10 cellular contexts compared by ENCODE assay signal in the genomic region with DNA sequence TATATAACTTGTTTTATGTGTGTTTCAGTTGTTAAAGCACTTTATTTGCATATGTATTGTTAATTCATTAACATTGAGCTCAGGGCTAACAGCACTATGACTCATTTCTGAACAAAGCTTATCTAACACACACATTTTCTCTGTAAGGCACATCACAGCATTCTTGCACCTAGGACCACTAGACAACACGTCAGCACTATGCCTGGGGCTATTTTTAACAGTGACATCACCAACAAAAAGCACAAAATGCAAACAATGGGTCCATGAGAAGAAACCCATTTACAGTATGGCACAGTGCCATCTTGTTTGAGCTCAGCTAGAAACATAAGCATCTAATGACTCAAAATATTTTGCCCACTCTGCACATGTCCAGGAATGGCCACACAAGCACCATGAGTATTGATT.
DNase-seq lines count a peak whose midpoint lies in the region; ATAC-seq and FAIRE-seq lines count a peak whose summit lies in the region.
"Had no signal": no experiment of that assay in that cellular context is flagged by ENCODE, and none has a peak within 500 bp of the region (broad histone marks: within the 10 kb centered on the region; RNA-seq: fewer than 3 reads in every experiment).

No MANE protein-coding gene starts in this region.

- no peak overlapping the region for H3K27ac Mint-ChIP-seq in activated T-helper 2 cell treated with anti-CD3 and anti-CD28 coated beads, Interferon-gamma antibody, Interleukin-2, Interleukin-4, amounts not matched to agents 10 μg/mL and 5 μg/mL and 100 μg/mL, durations not matched to agents 14 hours and 24 hours and 36 hours

- ATAC-seq in HG02798 (IDR thresholded peaks at IDR 0.05; ENCODE audit: poor library complexity, unreplicated experiment), result peak; percentile 86
- no peak for ATAC-seq in right cardiac atrium
- ATAC-seq: gastrocnemius medialis had no signal

- no peaks in the 10 kb centered on the region for H3K36me3 Mint-ChIP-seq in activated T-helper 2 cell treated with anti-CD3 and anti-CD28 coated beads, Interferon-gamma antibody, Interleukin-2, Interleukin-4, amounts not matched to agents 10 μg/mL and 5 μg/mL and 100 μg/mL, durations not matched to agents 14 hours and 24 hours and 36 hours (ENCODE audit: low read depth)

- no peak overlapping the region for H3K27ac ChIP-seq in right cardiac atrium (ENCODE audit: low read length)
- H3K27ac ChIP-seq: gastrocnemius medialis, right atrium auricular region had no signal

- no peaks in the 10 kb centered on the region for H3K27me3 ChIP-seq in right cardiac atrium (ENCODE audit: control insufficient read depth, insufficient read depth)
- H3K27me3 ChIP-seq: gastrocnemius medialis, right atrium auricular region had no signal

- no peak overlapping the region for H3K4me3 ChIP-seq in right cardiac atrium (ENCODE audit: low read length)
- H3K4me3 ChIP-seq: gastrocnemius medialis, right atrium auricular region had no signal

- no peaks in the 10 kb centered on the region for H3K9me3 ChIP-seq in right cardiac atrium (ENCODE audit: control insufficient read depth, low read length)
- H3K9me3 ChIP-seq: gastrocnemius medialis, right atrium auricular region had no signal

- no peaks in the 10 kb centered on the region for H3K27me3 Mint-ChIP-seq in activated T-helper 2 cell treated with anti-CD3 and anti-CD28 coated beads, Interferon-gamma antibody, Interleukin-2, Interleukin-4, amounts not matched to agents 10 μg/mL and 5 μg/mL and 100 μg/mL, durations not matched to agents 14 hours and 24 hours and 36 hours (ENCODE audit: low read depth)

- 13% methylated on average over 1 of the region's 1 CpG for WGBS in right cardiac atrium

- FAIRE-seq in GM19239 (lab: Jason Lieb, UNC), result peak; percentile 77

- DNase-seq in GM19239 (ENCODE audit: insufficient read length, low spot score), result peak; percentile 17
- peak; percentile 23 for DNase-seq in NCI-H774 (lab: John Stamatoyannopoulos, UW)
- peak; percentile 96 for DNase-seq in kidney tubule cell (ENCODE audit: low spot score)
- no peak for DNase-seq in middle frontal gyrus (ENCODE audit: extremely low spot score, low spot score)
- no peak for DNase-seq in right cardiac atrium
- DNase-seq in NCI-H1092 (lab: John Stamatoyannopoulos, UW), result no peak
- DNase-seq in activated T-helper 2 cell treated with anti-CD3 and anti-CD28 coated beads, Interferon-gamma antibody, Interleukin-2, Interleukin-4, amounts not matched to agents 10 μg/mL and 5 μg/mL and 100 μg/mL, durations not matched to agents 14 hours and 24 hours and 36 hours (ENCODE audit: low spot score), result no peak
- DNase-seq: gastrocnemius medialis had no signal

- no peaks in the 10 kb centered on the region for H3K4me1 Mint-ChIP-seq in activated T-helper 2 cell treated with anti-CD3 and anti-CD28 coated beads, Interferon-gamma antibody, Interleukin-2, Interleukin-4, amounts not matched to agents 10 μg/mL and 5 μg/mL and 100 μg/mL, durations not matched to agents 14 hours and 24 hours and 36 hours (ENCODE audit: low read depth)

- no peak overlapping the region for H3K4me3 Mint-ChIP-seq in activated T-helper 2 cell treated with anti-CD3 and anti-CD28 coated beads, Interferon-gamma antibody, Interleukin-2, Interleukin-4, amounts not matched to agents 10 μg/mL and 5 μg/mL and 100 μg/mL, durations not matched to agents 14 hours and 24 hours and 36 hours (ENCODE audit: low read depth)

- H3K4me1 ChIP-seq in right cardiac atrium (ENCODE audit: control insufficient read depth, insufficient read depth, low read length), result no peaks in the 10 kb centered on the region
- H3K4me1 ChIP-seq: gastrocnemius medialis, right atrium auricular region had no signal

- no peaks in the 10 kb centered on the region for H3K9me3 Mint-ChIP-seq in activated T-helper 2 cell treated with anti-CD3 and anti-CD28 coated beads, Interferon-gamma antibody, Interleukin-2, Interleukin-4, amounts not matched to agents 10 μg/mL and 5 μg/mL and 100 μg/mL, durations not matched to agents 14 hours and 24 hours and 36 hours

- intact Hi-C loops in right cardiac atrium (cut with DNase I), result loop anchor here in 1 of 4 donors (10.0 kb wide), 1 partner anchor 107 kb away; a partner anchor contains a TSS
- intact Hi-C loops in activated T-helper 2 cell treated with anti-CD3 and anti-CD28 coated beads, Interferon-gamma antibody, Interleukin-2, Interleukin-4, amounts not matched to agents 10 μg/mL and 5 μg/mL and 100 μg/mL, durations not matched to agents 14 hours and 24 hours and 36 hours (cut with micrococcal nuclease), result no loop called here

Comparison
In these comparisons a context has a peak if more than half of its experiments do, and no peak if none do; other contexts are left out.
1. DNase-seq: peak in GM19239 (single experiment), NCI-H774 (single experiment) and kidney tubule cell (single experiment); none in middle frontal gyrus (single experiment), right cardiac atrium (0 of 3), NCI-H1092 (single experiment) and activated T-helper 2 cell treated with anti-CD3 and anti-CD28 coated beads, Interferon-gamma antibody, Interleukin-2, Interleukin-4, amounts not matched to agents 10 μg/mL and 5 μg/mL and 100 μg/mL, durations not matched to agents 14 hours and 24 hours and 36 hours (single experiment).